In the genomic region with DNA sequence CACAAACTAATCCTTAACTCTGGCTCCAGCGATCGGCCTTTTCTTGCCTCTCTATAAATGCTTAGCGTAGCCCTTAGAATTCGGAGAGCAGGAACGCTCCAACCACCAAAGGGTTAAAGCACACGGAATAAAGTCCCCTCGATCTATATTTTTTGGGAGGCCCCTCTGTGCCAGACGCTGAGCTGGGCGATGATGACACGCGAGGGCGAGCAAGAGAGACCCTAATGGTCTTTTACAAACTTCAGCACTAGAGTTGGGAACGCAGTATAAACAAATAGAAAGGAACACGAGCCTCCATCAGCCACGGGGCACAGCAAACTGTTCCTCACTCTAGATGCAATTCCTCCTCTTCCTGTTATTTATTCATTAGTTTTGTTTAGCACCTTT, we compare ENCODE assay signal across 9 cellular contexts. TPM values are rescaled to one million over a fixed set of nuclear protein-coding genes. Genes with fewer than 3 reads are reported as not detected.
DNase-seq lines count a peak whose midpoint lies in the region; ATAC-seq and TF ChIP-seq lines count a peak whose summit lies in the region.
"Had no signal": no experiment of that assay in that cellular context is flagged by ENCODE, and none has a peak within 500 bp of the region (broad histone marks: within the 10 kb centered on the region; RNA-seq: fewer than 3 reads in every experiment).

No MANE protein-coding gene starts in this region.

- no peak overlapping the region for H3K27ac Mint-ChIP-seq in activated naive CD8-positive, alpha-beta T cell
- no peak overlapping the region for H3K27ac Mint-ChIP-seq in activated naive CD8-positive, alpha-beta T cell treated with anti-CD3 and anti-CD28 coated beads for 36 hours

- TF ChIP-seq EP300 in transverse colon (IDR thresholded peaks at IDR 0.05; ENCODE audit: low read depth) = no peak

- peak overlapping the region; percentile 21 for H3K4me3 Mint-ChIP-seq in activated naive CD8-positive, alpha-beta T cell
- no peak overlapping the region for H3K4me3 Mint-ChIP-seq in activated naive CD8-positive, alpha-beta T cell treated with anti-CD3 and anti-CD28 coated beads for 36 hours

- H3K4me1 Mint-ChIP-seq in activated naive CD8-positive, alpha-beta T cell (ENCODE audit: low read depth) = peaks cover 11% of the 10 kb centered on the region
- H3K4me1 Mint-ChIP-seq in activated naive CD8-positive, alpha-beta T cell treated with anti-CD3 and anti-CD28 coated beads for 36 hours = no peaks in the 10 kb centered on the region

- intact Hi-C loops in transverse colon (cut with DNase I; ENCODE audit: low total_unique reads) = no loop called here

- no peak overlapping the region for H3K27ac ChIP-seq in duodenal mucosa (ENCODE audit: low read depth, low read length)
- H3K27ac ChIP-seq in transverse colon = peak overlapping the region; percentile 78 to 92 (median 90)

- WGBS in transverse colon (ENCODE audit: low coverage in 1 of 2), 2 donors = 0 to 8% methylated on average over 1 to 15 of the region's 15 CpGs

- H3K36me3 ChIP-seq in duodenal mucosa (ENCODE audit: control insufficient read depth in 1 of 2, insufficient read depth in 2 of 2, low read length in 2 of 2) (no peaks in the 10 kb centered on the region), mucosa of stomach (ENCODE audit: control insufficient read depth, insufficient read depth, low read length) (no peaks in the 10 kb centered on the region), transverse colon (no peaks in the 10 kb centered on the region)

- no peak for DNase-seq in activated naive CD8-positive, alpha-beta T cell treated with anti-CD3 and anti-CD28 coated beads for 36 hours
- no peak for DNase-seq in transverse colon
- DNase-seq in activated naive CD4-positive, alpha-beta T cell treated with Interleukin-2 at 50 U/mL for 16 hours = no peak

- H3K4me3 ChIP-seq in duodenal mucosa (ENCODE audit: low read depth in 1 of 2, low read length in 2 of 2) (peak overlapping the region; percentile 78 to 81), mucosa of stomach (ENCODE audit: low read length) (peak overlapping the region; percentile 51), transverse colon (peak overlapping the region; percentile 48 to 83 (median 74))

- peaks cover 33% of the 10 kb centered on the region for H3K27me3 Mint-ChIP-seq in activated naive CD8-positive, alpha-beta T cell
- peaks cover 61% of the 10 kb centered on the region for H3K27me3 Mint-ChIP-seq in activated naive CD8-positive, alpha-beta T cell treated with anti-CD3 and anti-CD28 coated beads for 36 hours

- no peak for TF ChIP-seq CTCF in transverse colon (IDR thresholded peaks at IDR 0.05)

- in situ Hi-C loops in transverse colon (cut with MboI; ENCODE audit: low pct_ligation_motif_present in 1 of 4, low pct_unique_long_range_greater_than_20kb in 1 of 4, low sequenced_read_pairs in 3 of 4) = loop anchor here in 1 of 4 donors (25.0 kb wide), 1 partner anchor 358 kb away; no protein-coding TSS in a partner anchor

- TF ChIP-seq POLR2A in transverse colon (IDR thresholded peaks at IDR 0.05) = no peak

- ATAC-seq in HG03196 (IDR thresholded peaks at IDR 0.05; ENCODE audit: unreplicated experiment) = no peak
- ATAC-seq in GM21528 (IDR thresholded peaks at IDR 0.05; ENCODE audit: low FRiP score, unreplicated experiment) = no peak
- ATAC-seq: activated CD4-positive, CD25-positive, alpha-beta regulatory T cell treated with anti-CD3 and anti-CD28 coated beads, Interleukin-2, amount 50 U/mL, for 24 hours had no signal

- H3K9ac ChIP-seq in duodenal mucosa (ENCODE audit: low read depth in 1 of 2, low read length in 2 of 2) (peak overlapping the region; percentile 66 to 80), mucosa of stomach (ENCODE audit: low read length) (peak overlapping the region; percentile 90)

- H3K4me1 ChIP-seq in duodenal mucosa (ENCODE audit: control insufficient read depth in 1 of 2, insufficient read depth in 2 of 2, low read length in 2 of 2) (peaks cover 0 to 34% of the 10 kb centered on the region in 2 donors), mucosa of stomach (ENCODE audit: control insufficient read depth, insufficient read depth, low read length) (peaks cover 14% of the 10 kb centered on the region), transverse colon (peaks cover 0 to 48% (median 7%) of the 10 kb centered on the region in 4 donors)

- H3K9me3 ChIP-seq in duodenal mucosa (ENCODE audit: control insufficient read depth in 1 of 2, low read length in 2 of 2) (no peaks in the 10 kb centered on the region), mucosa of stomach (ENCODE audit: control insufficient read depth, low read length) (no peaks in the 10 kb centered on the region), transverse colon (no peaks in the 10 kb centered on the region)

- no peaks in the 10 kb centered on the region for H3K36me3 Mint-ChIP-seq in activated naive CD8-positive, alpha-beta T cell
- no peaks in the 10 kb centered on the region for H3K36me3 Mint-ChIP-seq in activated naive CD8-positive, alpha-beta T cell treated with anti-CD3 and anti-CD28 coated beads for 36 hours

- no peaks in the 10 kb centered on the region for H3K9me3 Mint-ChIP-seq in activated naive CD8-positive, alpha-beta T cell (ENCODE audit: low read depth)
- no peaks in the 10 kb centered on the region for H3K9me3 Mint-ChIP-seq in activated naive CD8-positive, alpha-beta T cell treated with anti-CD3 and anti-CD28 coated beads for 36 hours

- H3K27me3 ChIP-seq in duodenal mucosa (ENCODE audit: control insufficient read depth in 1 of 2, insufficient read depth in 2 of 2, low read length in 2 of 2) (peaks cover 0 to 6% of the 10 kb centered on the region in 2 donors), mucosa of stomach (ENCODE audit: control insufficient read depth, insufficient read depth, low read length) (peaks cover 5% of the 10 kb centered on the region), transverse colon (peaks cover 36% of the 10 kb centered on the region)

RNA-seq across cellular contexts. Expression of a gene that starts 1.8 kb away (rescaled TPM):
- total RNA-seq in activated naive CD8-positive, alpha-beta T cell treated with anti-CD3 and anti-CD28 coated beads for 36 hours = not detected
- total RNA-seq in transverse colon = 10 to 100 TPM; 10.9 to 32.6 (median 28.0) TPM

Comparison
In these comparisons a context has a peak if more than half of its experiments do, and no peak if none do; other contexts are left out.
1. RNA of a gene that starts 1.8 kb away (total RNA-seq): 10.9 to 32.6 TPM in transverse colon; not detected in activated naive CD8-positive, alpha-beta T cell treated with anti-CD3 and anti-CD28 coated beads for 36 hours; every median in the first group is over 10 times any median in the second.
2. Peak in every context shown above with its lines, with median percentiles within 50 percentile points of each other: H3K4me3 ChIP-seq.